In genomic region chr11:125588505-125588904, GRCh38 we compare ENCODE assay signal across 21 cellular contexts. TPM values are rescaled to one million over a fixed set of nuclear protein-coding genes. Genes with fewer than 3 reads are reported as not detected.
A peak's percentile ranks its signal among the peaks of the same experiment; 100 is the strongest.
DNase-seq lines count a peak whose midpoint lies in the region; ATAC-seq, FAIRE-seq and TF ChIP-seq lines count a peak whose summit lies in the region.
"Had no signal": no experiment of that assay in that cellular context is flagged by ENCODE, and none has a peak within 500 bp of the region (broad histone marks: within the 10 kb centered on the region; RNA-seq: fewer than 3 reads in every experiment).

No MANE protein-coding gene starts in this region.

- peaks cover 11% of the 10 kb centered on the region; the same call in 2 of the 3 replicates for H3K36me3 ChIP-seq in K562 (ENCODE audit: control insufficient read depth, insufficient read depth, low read length)
- H3K36me3 ChIP-seq in parathyroid adenoma (ENCODE audit: control insufficient read depth, insufficient read depth, low read length): no peaks in the 10 kb centered on the region
- H3K36me3 ChIP-seq in transverse colon: peaks cover 0 to 5% (median 2%) of the 10 kb centered on the region in 4 donors

- BruUV-seq in K562 (replicated peaks; lab: Mats Ljungman, UMichigan): no TSS peak

- no peak for TF ChIP-seq POLR2A in K562 (conservative IDR thresholded peaks at IDR 0.05)
- no peak for TF ChIP-seq POLR2A in transverse colon (IDR thresholded peaks at IDR 0.05)

- H3K4me2 ChIP-seq in K562 (ENCODE audit: insufficient read depth, low read length) (no peak overlapping the region), parathyroid adenoma (ENCODE audit: low read length) (no peak overlapping the region)

- H2AFZ ChIP-seq in K562 (ENCODE audit: low read depth, low read length) (peak overlapping the region; percentile 76), parathyroid adenoma (no peak overlapping the region)

- TF ChIP-seq RAD21 in K562 (CRISPR knock-in tag; conservative IDR thresholded peaks at IDR 0.05 in 1 of 2, IDR thresholded peaks at IDR 0.05 in 1 of 2): no peak

- H3K9me3 ChIP-seq in K562 (replicated peaks; ENCODE audit: control insufficient read depth, insufficient read depth, low read depth, low read length) (no peaks in the 10 kb centered on the region), parathyroid adenoma (ENCODE audit: control insufficient read depth, low read length) (no peaks in the 10 kb centered on the region), transverse colon (no peaks in the 10 kb centered on the region)
- H3K9me3 ChIP-seq: heart left ventricle, SJCRH30 had no signal

- CTCF ChIA-PET in activated CD8-positive, alpha-beta memory T cell treated with anti-CD3 and anti-CD28 coated beads, Interleukin-2, amount 10 ng/mL, durations not matched to agents 7 days and 5 days (lab: Charles Lee): no interaction called here
- CTCF ChIA-PET in K562 (lab: Yijun Ruan, JAX; ENCODE audit: low intra/inter-chr PET ratio): interaction anchor here (0.6 kb wide), 1 partner anchor 18 kb away, joined by 3 read pairs; no protein-coding TSS in a partner anchor
- CTCF ChIA-PET in HEK293T (lab: Yijun Ruan, JAX): no interaction called here

- peak; percentile 40 for FAIRE-seq in K562 (lab: Jason Lieb, UNC)
- FAIRE-seq: H1, islet of Langerhans, TTC549 had no signal

- ATAC-seq in activated CD8-positive, alpha-beta memory T cell treated with anti-CD3 and anti-CD28 coated beads, Interleukin-2, amount 10 ng/mL, durations not matched to agents 7 days and 5 days: no peak
- no peak for ATAC-seq in K562
- ATAC-seq: activated CD8-positive, alpha-beta T cell treated with anti-CD3 and anti-CD28 coated beads for 36 hours; esophagus mucosa; heart left ventricle; natural killer cell treated with Interleukin-12 subunit alpha and Interleukin-12 subunit beta and Interleukin-15 and Interleukin-18, amount 100 ng/mL, for 72 hours; stimulated activated naive CD8-positive, alpha-beta T cell treated with anti-CD3 and anti-CD28 coated beads, Interleukin-15, amount 100 ng/mL, for 72 hours had no signal

- H3K27ac ChIP-seq in K562 (ENCODE audit: extremely low read depth, low read depth, low read length): no peak overlapping the region
- H3K27ac ChIP-seq in parathyroid adenoma: peak overlapping the region; percentile 61
- H3K27ac ChIP-seq in transverse colon: no peak overlapping the region
- H3K27ac ChIP-seq: heart left ventricle, SJCRH30 had no signal

- H3K4me1 ChIP-seq in K562 (replicated peaks in 1 of 2; ENCODE audit: control insufficient read depth in 2 of 2, insufficient read depth in 2 of 2, low read length in 2 of 2) (peaks cover 14 to 19% of the 10 kb centered on the region in 2 experiments), parathyroid adenoma (peaks cover 7% of the 10 kb centered on the region), transverse colon (peaks cover 2 to 10% (median 7%) of the 10 kb centered on the region in 4 donors)
- H3K4me1 ChIP-seq: SJCRH30 had no signal

- H4K20me1 ChIP-seq in K562 (replicated peaks; ENCODE audit: control insufficient read depth, insufficient read depth, low read length): no peaks in the 10 kb centered on the region

- H3K27me3 ChIP-seq in K562 (ENCODE audit: control insufficient read depth in 2 of 2, insufficient read depth in 2 of 2, low read length in 2 of 2): no peaks in the 10 kb centered on the region
- H3K27me3 ChIP-seq in parathyroid adenoma (ENCODE audit: control insufficient read depth, insufficient read depth, low read length): no peaks in the 10 kb centered on the region
- H3K27me3 ChIP-seq in transverse colon: no peaks in the 10 kb centered on the region
- H3K27me3 ChIP-seq: heart left ventricle, SJCRH30 had no signal

- peaks cover 13% of the 10 kb centered on the region for H3K36me3 Mint-ChIP-seq in activated CD8-positive, alpha-beta memory T cell treated with anti-CD3 and anti-CD28 coated beads, Interleukin-2, amount 10 ng/mL, durations not matched to agents 7 days and 5 days

- DNase-seq in activated CD8-positive, alpha-beta memory T cell treated with anti-CD3 and anti-CD28 coated beads, Interleukin-2, amount 10 ng/mL, durations not matched to agents 7 days and 5 days: no peak
- DNase-seq in activated CD8-positive, alpha-beta memory T cell treated with anti-CD3 and anti-CD28 coated beads for 24 hours: no peak
- DNase-seq in HT1080 (ENCODE audit: low read depth): peak; percentile 15
- peak; percentile 36 to 44 (median 38) for DNase-seq in K562 (ENCODE audit: extremely low read depth in 1 of 4, low spot score in 3 of 4)
- DNase-seq in LoVo (ENCODE audit: low spot score): no peak
- DNase-seq in HEK293T (ENCODE audit: extremely low spot score): no peak
- DNase-seq in transverse colon: no peak
- DNase-seq: activated CD8-positive, alpha-beta T cell treated with anti-CD3 and anti-CD28 coated beads for 36 hours; activated effector memory CD4-positive, alpha-beta T cell treated with Interleukin-2 at 50 U/mL for 16 hours; GF-D8; heart left ventricle; Karpas-422; retina; SJCRH30; stimulated activated naive CD8-positive, alpha-beta T cell treated with anti-CD3 and anti-CD28 coated beads, Interleukin-15, amount 100 ng/mL, for 72 hours had no signal

- peaks cover 16% of the 10 kb centered on the region for H3K4me1 Mint-ChIP-seq in activated CD8-positive, alpha-beta memory T cell treated with anti-CD3 and anti-CD28 coated beads, Interleukin-2, amount 10 ng/mL, durations not matched to agents 7 days and 5 days

- H3K79me2 ChIP-seq in K562 (ENCODE audit: control insufficient read depth, insufficient read depth, low read length): peaks cover 20% of the 10 kb centered on the region
- no peaks in the 10 kb centered on the region for H3K79me2 ChIP-seq in parathyroid adenoma

- peak overlapping the region; percentile 17 for H3K27ac Mint-ChIP-seq in activated CD8-positive, alpha-beta memory T cell treated with anti-CD3 and anti-CD28 coated beads, Interleukin-2, amount 10 ng/mL, durations not matched to agents 7 days and 5 days
- H3K27ac Mint-ChIP-seq: activated CD8-positive, alpha-beta T cell treated with anti-CD3 and anti-CD28 coated beads for 36 hours; natural killer cell treated with Interleukin-12 subunit alpha and Interleukin-12 subunit beta and Interleukin-15 and Interleukin-18, amount 100 ng/mL, for 72 hours had no signal

- no peaks in the 10 kb centered on the region for H3K27me3 Mint-ChIP-seq in activated CD8-positive, alpha-beta memory T cell treated with anti-CD3 and anti-CD28 coated beads, Interleukin-2, amount 10 ng/mL, durations not matched to agents 7 days and 5 days
- H3K27me3 Mint-ChIP-seq: activated CD8-positive, alpha-beta T cell treated with anti-CD3 and anti-CD28 coated beads for 36 hours; natural killer cell treated with Interleukin-12 subunit alpha and Interleukin-12 subunit beta and Interleukin-15 and Interleukin-18, amount 100 ng/mL, for 72 hours; stimulated activated naive CD8-positive, alpha-beta T cell treated with anti-CD3 and anti-CD28 coated beads, Interleukin-15, amount 100 ng/mL, for 72 hours had no signal

- H3K9me1 ChIP-seq in K562 (ENCODE audit: control insufficient read depth, insufficient read depth, low read length): no peaks in the 10 kb centered on the region

- no peaks in the 10 kb centered on the region for H3K9me3 Mint-ChIP-seq in activated CD8-positive, alpha-beta memory T cell treated with anti-CD3 and anti-CD28 coated beads, Interleukin-2, amount 10 ng/mL, durations not matched to agents 7 days and 5 days (ENCODE audit: low read depth)
- H3K9me3 Mint-ChIP-seq: activated CD8-positive, alpha-beta T cell treated with anti-CD3 and anti-CD28 coated beads for 36 hours; natural killer cell treated with Interleukin-12 subunit alpha and Interleukin-12 subunit beta and Interleukin-15 and Interleukin-18, amount 100 ng/mL, for 72 hours; stimulated activated naive CD8-positive, alpha-beta T cell treated with anti-CD3 and anti-CD28 coated beads, Interleukin-15, amount 100 ng/mL, for 72 hours had no signal

- no peak for TF ChIP-seq CTCF in K562 (IDR thresholded peaks at IDR 0.05 in 2 of 3, conservative IDR thresholded peaks at IDR 0.05 in 1 of 3; ENCODE audit: insufficient read depth in 2 of 3, low read depth in 1 of 3, low read length in 3 of 3)
- no peak for TF ChIP-seq CTCF in parathyroid adenoma (IDR thresholded peaks at IDR 0.05)
- no peak for TF ChIP-seq CTCF in transverse colon (IDR thresholded peaks at IDR 0.05)

- intact Hi-C loops in K562 (cut with micrococcal nuclease) (no loop called here), transverse colon (cut with DNase I; ENCODE audit: low total_unique reads) (no loop called here)

- POLR2A ChIA-PET in K562 (lab: Yijun Ruan, JAX): interaction anchor here (0.6 to 3.4 kb wide), 3 partner anchors 11 to 37 kb away, joined by 4 to 15 read pairs (median 6); partner anchors contain the start of gene EI24
- POLR2A ChIA-PET in HEK293T (lab: Yijun Ruan, JAX): interaction anchor here (1.6 kb wide), 1 partner anchor 19 kb away, joined by 4 read pairs; the partner anchor contains the start of gene EI24

- TF ChIP-seq EP300 in K562 (IDR thresholded peaks at IDR 0.05; ENCODE audit: low read length): no peak
- no peak for TF ChIP-seq EP300 in transverse colon (IDR thresholded peaks at IDR 0.05; ENCODE audit: low read depth)

- in situ Hi-C loops in K562 (cut with MboI) (no loop called here), transverse colon (cut with MboI; ENCODE audit: low pct_ligation_motif_present in 1 of 4, low pct_unique_long_range_greater_than_20kb in 1 of 4, low sequenced_read_pairs in 3 of 4) (loop anchor here in 1 of 4 donors (25.0 kb wide), 1 partner anchor 624 kb away; the partner anchor contains the start of genes FAM118B and RPUSD4)

- no peak overlapping the region for H3K4me3 ChIP-seq in K562
- no peak overlapping the region for H3K4me3 ChIP-seq in parathyroid adenoma (ENCODE audit: low read depth, low read length)
- no peak overlapping the region for H3K4me3 ChIP-seq in transverse colon
- H3K4me3 ChIP-seq: heart left ventricle, SJCRH30 had no signal

- WGBS in K562 (ENCODE audit: insufficient coverage, low coverage, missing lambda C conversion rate): 2% methylated on average over 3 of the region's 3 CpGs
- WGBS in transverse colon (ENCODE audit: low coverage in 1 of 2), 2 donors: 55 to 83% methylated on average over 3 of the region's 3 CpGs

- H3K4me3 Mint-ChIP-seq in activated CD8-positive, alpha-beta memory T cell treated with anti-CD3 and anti-CD28 coated beads, Interleukin-2, amount 10 ng/mL, durations not matched to agents 7 days and 5 days: no peak overlapping the region
- H3K4me3 Mint-ChIP-seq: activated CD8-positive, alpha-beta T cell treated with anti-CD3 and anti-CD28 coated beads for 36 hours; natural killer cell treated with Interleukin-12 subunit alpha and Interleukin-12 subunit beta and Interleukin-15 and Interleukin-18, amount 100 ng/mL, for 72 hours had no signal

- H3K9ac ChIP-seq in K562 (ENCODE audit: insufficient read depth in 1 of 2, low read depth in 2 of 2, low read length in 2 of 2): 0 out of 4 replicates have a peak overlapping the region, but pooled peaks of 1 of the 2 experiments have one; percentile 28
- no peak overlapping the region for H3K9ac ChIP-seq in parathyroid adenoma

RNA-seq across cellular contexts. Expression of gene STT3A, which starts 4.1 kb away (rescaled TPM):
- 100 to 1,000 TPM in 1 of 2 experiments, 10 to 100 TPM in 1; 82.9 to 128 TPM for total RNA-seq in activated CD8-positive, alpha-beta memory T cell treated with anti-CD3 and anti-CD28 coated beads, Interleukin-2, amount 10 ng/mL, durations not matched to agents 7 days and 5 days
- total RNA-seq in HT1080 (2014; rRNA removed; shearing (Covaris generic)): 145 and 199 TPM in 2 replicates
- polyA plus RNA-seq in HT1080 (2015; cell fraction: cytosol; rRNA removed): 99.9 and 113 TPM in 2 replicates
- polyA plus RNA-seq in HT1080 (2015; cell fraction: nucleus; rRNA removed): 345 and 398 TPM in 2 replicates
- 340 and 391 TPM in 2 replicates for total RNA-seq in K562 (2011; cell fraction: chromatin; rRNA removed; ENCODE audit: low replicate concordance)
- 528 and 545 TPM in 2 replicates for total RNA-seq in K562 (2011; cell fraction: nucleolus; rRNA removed)
- 415 and 429 TPM in 2 replicates for total RNA-seq in K562 (2011; cell fraction: nucleoplasm; rRNA removed)
- total RNA-seq in K562 (2014; rRNA removed) (70.7 and 95.7 TPM in 2 replicates), K562 (2014; rRNA removed; fragmentation: Illumina TruSeq; extraction: Trizol) (192 and 210 TPM in 2 replicates), K562 (2015; rRNA removed; fragmentation: Illumina TruSeq; extraction: Trizol) (159 and 165 TPM in 2 replicates), K562 (2021) (148 and 167 TPM in 2 replicates), transverse colon (10 to 100 TPM; 21.7 to 73.2 (median 64.3) TPM)
- polyA plus RNA-seq in K562 (2011; rRNA removed) (208 and 296 TPM in 2 replicates), K562 (2014; fragmentation: Illumina TruSeq; extraction: Trizol) (170 and 212 TPM in 2 replicates), K562 (2014; fragmentation: Nextera tagmentation; extraction: Ambion mirVana) (100 to 1,000 TPM; 197 to 330 TPM), K562 (2014; rRNA removed) (73.3 and 108 TPM in 2 replicates)
- 224 and 257 TPM in 2 replicates for polyA plus RNA-seq in K562 (2011; cell fraction: cytosol; rRNA removed)
- polyA plus RNA-seq in K562 (2011; cell fraction: nucleus; rRNA removed): 171 and 194 TPM in 2 replicates
- 171 and 200 TPM in 2 replicates for polyA plus RNA-seq in K562 (2012)
- 589 and 1,261 TPM in 2 replicates for polyA minus RNA-seq in K562 (2011; rRNA and poly(A)+ RNA removed)
- polyA minus RNA-seq in K562 (2011; cell fraction: cytosol; rRNA and poly(A)+ RNA removed): 132 and 273 TPM in 2 replicates
- 106 and 141 TPM in 2 replicates for polyA minus RNA-seq in K562 (2011; cell fraction: nucleus; rRNA and poly(A)+ RNA removed)

RNA-seq across cellular contexts. Expression of gene EI24, which starts 19.2 kb away (rescaled TPM):
- 10 to 100 TPM; 29.0 to 44.1 TPM for total RNA-seq in activated CD8-positive, alpha-beta memory T cell treated with anti-CD3 and anti-CD28 coated beads, Interleukin-2, amount 10 ng/mL, durations not matched to agents 7 days and 5 days
- 177 and 227 TPM in 2 replicates for total RNA-seq in HT1080 (2014; rRNA removed; shearing (Covaris generic))
- polyA plus RNA-seq in HT1080 (2015; cell fraction: cytosol; rRNA removed): 251 and 270 TPM in 2 replicates
- polyA plus RNA-seq in HT1080 (2015; cell fraction: nucleus; rRNA removed): 69.7 and 77.5 TPM in 2 replicates
- total RNA-seq in K562 (2011; cell fraction: chromatin; rRNA removed; ENCODE audit: low replicate concordance): 79.5 and 79.6 TPM in 2 replicates
- total RNA-seq in K562 (2011; cell fraction: nucleolus; rRNA removed): 86.2 and 96.6 TPM in 2 replicates
- 142 and 189 TPM in 2 replicates for total RNA-seq in K562 (2011; cell fraction: nucleoplasm; rRNA removed)
- total RNA-seq in K562 (2014; rRNA removed): 151 and 192 TPM in 2 replicates
- 187 and 198 TPM in 2 replicates for total RNA-seq in K562 (2014; rRNA removed; fragmentation: Illumina TruSeq; extraction: Trizol)
- total RNA-seq in K562 (2015; rRNA removed; fragmentation: Illumina TruSeq; extraction: Trizol): 160 and 168 TPM in 2 replicates
- total RNA-seq in K562 (2021): 159 and 165 TPM in 2 replicates
- polyA plus RNA-seq in K562 (2011; rRNA removed): 128 and 239 TPM in 2 replicates
- polyA plus RNA-seq in K562 (2011; cell fraction: cytosol; rRNA removed): 178 and 192 TPM in 2 replicates
- polyA plus RNA-seq in K562 (2011; cell fraction: nucleus; rRNA removed): 52.1 and 69.8 TPM in 2 replicates
- polyA plus RNA-seq in K562 (2012): 121 and 150 TPM in 2 replicates
- 249 and 260 TPM in 2 replicates for polyA plus RNA-seq in K562 (2014; fragmentation: Illumina TruSeq; extraction: Trizol)
- polyA plus RNA-seq in K562 (2014; fragmentation: Nextera tagmentation; extraction: Ambion mirVana): 10 to 100 TPM; 50.4 to 72.2 TPM
- 182 and 210 TPM in 2 replicates for polyA plus RNA-seq in K562 (2014; rRNA removed)
- 155 and 274 TPM in 2 replicates for polyA minus RNA-seq in K562 (2011; rRNA and poly(A)+ RNA removed)
- polyA minus RNA-seq in K562 (2011; cell fraction: cytosol; rRNA and poly(A)+ RNA removed): 34.8 and 79.5 TPM in 2 replicates
- 17.2 and 23.3 TPM in 2 replicates for polyA minus RNA-seq in K562 (2011; cell fraction: nucleus; rRNA and poly(A)+ RNA removed)
- 100 to 1,000 TPM in 1 of 4 donors, 10 to 100 TPM in 3; 53.9 to 107 (median 80.4) TPM for total RNA-seq in transverse colon

RNA-seq across cellular contexts. Expression of gene CHEK1, which starts 36.5 kb away (rescaled TPM):
- total RNA-seq in activated CD8-positive, alpha-beta memory T cell treated with anti-CD3 and anti-CD28 coated beads, Interleukin-2, amount 10 ng/mL, durations not matched to agents 7 days and 5 days: 100 to 1,000 TPM; 106 to 133 TPM
- total RNA-seq in HT1080 (2014; rRNA removed; shearing (Covaris generic)): 43.9 and 52.7 TPM in 2 replicates
- polyA plus RNA-seq in HT1080 (2015; cell fraction: cytosol; rRNA removed): 35.8 and 40.6 TPM in 2 replicates
- polyA plus RNA-seq in HT1080 (2015; cell fraction: nucleus; rRNA removed): 47.3 and 54.8 TPM in 2 replicates
- 48.7 and 145 TPM in 2 replicates for total RNA-seq in K562 (2011; cell fraction: chromatin; rRNA removed; ENCODE audit: low replicate concordance)
- total RNA-seq in K562 (2011; cell fraction: nucleolus; rRNA removed): 27.3 and 34.2 TPM in 2 replicates
- 59.7 and 90.7 TPM in 2 replicates for total RNA-seq in K562 (2011; cell fraction: nucleoplasm; rRNA removed)
- total RNA-seq in K562 (2014; rRNA removed) (62.6 and 71.9 TPM in 2 replicates), K562 (2014; rRNA removed; fragmentation: Illumina TruSeq; extraction: Trizol) (103 and 115 TPM in 2 replicates), K562 (2015; rRNA removed; fragmentation: Illumina TruSeq; extraction: Trizol) (87.5 and 88.8 TPM in 2 replicates), K562 (2021) (92.8 and 94.0 TPM in 2 replicates), transverse colon (100 to 1,000 TPM in 1 of 4 donors, 1 to 10 TPM in 2, under 1 TPM in 1; 0.37 to 194 (median 4.3) TPM)
- polyA plus RNA-seq in K562 (2011; rRNA removed) (58.7 and 108 TPM in 2 replicates), K562 (2014; fragmentation: Illumina TruSeq; extraction: Trizol) (91.4 and 102 TPM in 2 replicates), K562 (2014; fragmentation: Nextera tagmentation; extraction: Ambion mirVana) (10 to 100 TPM; 63.9 to 70.9 TPM), K562 (2014; rRNA removed) (68.7 and 74.1 TPM in 2 replicates)
- polyA plus RNA-seq in K562 (2011; cell fraction: cytosol; rRNA removed): 26.0 and 32.8 TPM in 2 replicates
- polyA plus RNA-seq in K562 (2011; cell fraction: nucleus; rRNA removed): 29.3 and 30.2 TPM in 2 replicates
- polyA plus RNA-seq in K562 (2012): 65.7 and 70.1 TPM in 2 replicates
- 67.6 and 79.8 TPM in 2 replicates for polyA minus RNA-seq in K562 (2011; rRNA and poly(A)+ RNA removed)
- 19.7 and 38.1 TPM in 2 replicates for polyA minus RNA-seq in K562 (2011; cell fraction: cytosol; rRNA and poly(A)+ RNA removed)
- 40.3 and 46.8 TPM in 2 replicates for polyA minus RNA-seq in K562 (2011; cell fraction: nucleus; rRNA and poly(A)+ RNA removed)

Comparison
In these comparisons a context has a peak if more than half of its experiments do, and no peak if none do; other contexts are left out.
1. DNase-seq: peak in HT1080 (single experiment) and K562 (4 of 4); none in activated CD8-positive, alpha-beta memory T cell treated with anti-CD3 and anti-CD28 coated beads, Interleukin-2, amount 10 ng/mL, durations not matched to agents 7 days and 5 days (single experiment), activated CD8-positive, alpha-beta memory T cell treated with anti-CD3 and anti-CD28 coated beads for 24 hours (single experiment), LoVo (single experiment), HEK293T (single experiment) and transverse colon (single experiment).